In genomic region chr17:55444471-55445441, GRCh38 we compare ENCODE assay signal across 9 cellular contexts.
DNase-seq lines count a peak whose midpoint lies in the region; ATAC-seq and TF ChIP-seq lines count a peak whose summit lies in the region.
"Had no signal": no experiment of that assay in that cellular context is flagged by ENCODE, and none has a peak within 500 bp of the region (broad histone marks: within the 10 kb centered on the region; RNA-seq: fewer than 3 reads in every experiment).

No MANE protein-coding gene starts in this region.

- peak; percentile 54 for ATAC-seq in GM21515 (IDR thresholded peaks at IDR 0.05; ENCODE audit: unreplicated experiment)
- ATAC-seq in HG03558 (IDR thresholded peaks at IDR 0.05; ENCODE audit: extremely low read depth, unreplicated experiment): peak; percentile 61
- ATAC-seq in stimulated activated effector memory CD8-positive, alpha-beta T cell treated with anti-CD3 and anti-CD28 coated beads, Interleukin-12 subunit alpha, Interleukin-12 subunit beta, amount 100 ng/mL, for 72 hours: no peak

- no peaks in the 10 kb centered on the region for H3K4me1 Mint-ChIP-seq in stimulated activated effector memory CD8-positive, alpha-beta T cell treated with anti-CD3 and anti-CD28 coated beads, Interleukin-12 subunit alpha, Interleukin-12 subunit beta, amount 100 ng/mL, for 72 hours

- no peaks in the 10 kb centered on the region for H3K36me3 Mint-ChIP-seq in stimulated activated effector memory CD8-positive, alpha-beta T cell treated with anti-CD3 and anti-CD28 coated beads, Interleukin-12 subunit alpha, Interleukin-12 subunit beta, amount 100 ng/mL, for 72 hours

- H3K4me3 Mint-ChIP-seq in stimulated activated effector memory CD8-positive, alpha-beta T cell treated with anti-CD3 and anti-CD28 coated beads, Interleukin-12 subunit alpha, Interleukin-12 subunit beta, amount 100 ng/mL, for 72 hours: no peak overlapping the region

- H3K27ac Mint-ChIP-seq in stimulated activated effector memory CD8-positive, alpha-beta T cell treated with anti-CD3 and anti-CD28 coated beads, Interleukin-12 subunit alpha, Interleukin-12 subunit beta, amount 100 ng/mL, for 72 hours: no peak overlapping the region

- no peak overlapping the region for H3K27ac ChIP-seq in WERI-Rb-1
- H3K27ac ChIP-seq: C4-2B had no signal

- H3K36me3 ChIP-seq in WERI-Rb-1: no peaks in the 10 kb centered on the region

- DNase-seq in Ammon's horn (ENCODE audit: low spot score) (peak; percentile 25), foreskin fibroblast (peak; percentile 68 to 79), NCI-H748 treated with DMSO at 0.1 percent for 48 hours (lab: John Stamatoyannopoulos, UW) (no peak), NCI-H2227 (lab: John Stamatoyannopoulos, UW; ENCODE audit: unreplicated experiment) (no peak), WERI-Rb-1 (no peak)
- no peak for DNase-seq in stimulated activated effector memory CD8-positive, alpha-beta T cell treated with anti-CD3 and anti-CD28 coated beads, Interleukin-12 subunit alpha, Interleukin-12 subunit beta, amount 100 ng/mL, for 72 hours (ENCODE audit: low spot score in 2 of 2)

- TF ChIP-seq CTCF in foreskin fibroblast (IDR thresholded peaks at IDR 0.05; ENCODE audit: low read depth, low read length): no peak
- TF ChIP-seq CTCF in WERI-Rb-1 (IDR thresholded peaks at IDR 0.05; ENCODE audit: low read depth, low read length): no peak

- no peak overlapping the region for H3K4me3 ChIP-seq in foreskin fibroblast (ENCODE audit: low read depth in 1 of 2, low read length in 2 of 2)
- H3K4me3 ChIP-seq in WERI-Rb-1 (ENCODE audit: low read depth, low read length): no peak overlapping the region

- H3K9me3 Mint-ChIP-seq in stimulated activated effector memory CD8-positive, alpha-beta T cell treated with anti-CD3 and anti-CD28 coated beads, Interleukin-12 subunit alpha, Interleukin-12 subunit beta, amount 100 ng/mL, for 72 hours: no peaks in the 10 kb centered on the region

- H3K27me3 ChIP-seq in WERI-Rb-1 (ENCODE audit: insufficient read depth, low read depth, severe bottlenecking): no peaks in the 10 kb centered on the region

- no peaks in the 10 kb centered on the region for H3K9me3 ChIP-seq in WERI-Rb-1 (ENCODE audit: severe bottlenecking)

Comparison
In these comparisons a context has a peak if more than half of its experiments do, and no peak if none do; other contexts are left out.
1. DNase-seq: peak in Ammon's horn (single experiment) and foreskin fibroblast (2 of 2); none in NCI-H748 treated with DMSO at 0.1 percent for 48 hours (single experiment), NCI-H2227 (single experiment), WERI-Rb-1 (single experiment) and stimulated activated effector memory CD8-positive, alpha-beta T cell treated with anti-CD3 and anti-CD28 coated beads, Interleukin-12 subunit alpha, Interleukin-12 subunit beta, amount 100 ng/mL, for 72 hours (0 of 2).